ENCODE assay signal across 8 cellular contexts in genomic region chr11:76807206-76807875, GRCh38. TPM values are rescaled to one million over a fixed set of nuclear protein-coding genes. Genes with fewer than 3 reads are reported as not detected.
DNase-seq lines count a peak whose midpoint lies in the region; ATAC-seq and TF ChIP-seq lines count a peak whose summit lies in the region.

No MANE protein-coding gene starts in this region.

- CTCF ChIA-PET in IMR-90 (lab: Yijun Ruan, JAX) = interaction anchor here (0.6 to 3.5 kb wide), 2 partner anchors 112 to 284 kb away, joined by 3 to 25 read pairs; no protein-coding TSS in a partner anchor

- no peaks in the 10 kb centered on the region for H3K79me1 ChIP-seq in IMR-90 (ENCODE audit: low read depth in 1 of 2, low read length in 2 of 2)

- ATAC-seq in IMR-90 (ENCODE audit: low read depth) (peak; percentile 62), GM18505 (IDR thresholded peaks at IDR 0.05; ENCODE audit: unreplicated experiment) (no peak)

- H3K18ac ChIP-seq in IMR-90 (ENCODE audit: low read depth, low read length) = no peak overlapping the region

- dilution Hi-C loops in IMR-90 (cut with HindIII; ENCODE audit: low sequenced_read_pairs, unreplicated experiment) = no loop called here

- H2BK20ac ChIP-seq in IMR-90 (ENCODE audit: low read depth, low read length) = no peak overlapping the region

- no peaks in the 10 kb centered on the region for H3F3A ChIP-seq in neural cell (ENCODE audit: insufficient read depth, low read length, poor library complexity, severe bottlenecking)

- in situ Hi-C loops in IMR-90 (cut with MboI; ENCODE audit: low sequenced_read_pairs) = no loop called here

- TF ChIP-seq RAD21 in IMR-90 (IDR thresholded peaks at IDR 0.05; ENCODE audit: low read length) (peak; percentile 58), neural cell (conservative IDR thresholded peaks at IDR 0.05) (peak; percentile 18)

- no peak overlapping the region for H3K23ac ChIP-seq in IMR-90 (ENCODE audit: low read depth, low read length)

- intact Hi-C loops in IMR-90 (cut with micrococcal nuclease) = no loop called here

- H3K4ac ChIP-seq in IMR-90 (ENCODE audit: low read depth, low read length) = no peak overlapping the region

- H2AFZ ChIP-seq in IMR-90 (replicated peaks; ENCODE audit: low read length, poor library complexity) = peak overlapping the region; percentile 88
- no peak overlapping the region for H2AFZ ChIP-seq in neural cell (ENCODE audit: low read depth, low read length)

- peaks cover 19% of the 10 kb centered on the region for H3K9me1 ChIP-seq in IMR-90 (ENCODE audit: insufficient read depth, low read length)

- no peak overlapping the region for H2BK5ac ChIP-seq in IMR-90 (ENCODE audit: low read depth, low read length, poor library complexity, severe bottlenecking)

- H3K27ac ChIP-seq in IMR-90 (ENCODE audit: insufficient read depth, low read length) (no peak overlapping the region), neural cell (ENCODE audit: low read length) (no peak overlapping the region), suprapubic skin (peak overlapping the region; percentile 55)

- H3K4me1 ChIP-seq in IMR-90 (ENCODE audit: control insufficient read depth, insufficient read depth, low read length) (peaks cover 28% of the 10 kb centered on the region), suprapubic skin (peaks cover 57% of the 10 kb centered on the region)

- no TSS peak for BruUV-seq in IMR-90 (replicated peaks; lab: Mats Ljungman, UMichigan)

- H4K20me1 ChIP-seq in IMR-90 (ENCODE audit: insufficient read depth, low read length) (peaks cover 7% of the 10 kb centered on the region; the same call in 1 of the 2 replicates), neural cell (ENCODE audit: insufficient read depth) (no peaks in the 10 kb centered on the region)

- no peak overlapping the region for H2BK15ac ChIP-seq in IMR-90 (ENCODE audit: low read depth, low read length)

- H3K36me3 ChIP-seq in IMR-90 (ENCODE audit: control insufficient read depth, insufficient read depth, low read length) = no peaks in the 10 kb centered on the region
- H3K36me3 ChIP-seq in neural cell (ENCODE audit: insufficient read depth, low read length) = no peaks in the 10 kb centered on the region
- H3K36me3 ChIP-seq in suprapubic skin = no peaks in the 10 kb centered on the region

- TF ChIP-seq EP300 in neural cell (conservative IDR thresholded peaks at IDR 0.05; ENCODE audit: poor library complexity, severe bottlenecking) (no peak), suprapubic skin (IDR thresholded peaks at IDR 0.05) (no peak)

- H4K5ac ChIP-seq in IMR-90 (ENCODE audit: low read depth, low read length) = peak overlapping the region; percentile 56; the same call in 1 of the 2 replicates

- no peak overlapping the region for H3K9ac ChIP-seq in IMR-90 (ENCODE audit: low read depth, low read length)
- H3K9ac ChIP-seq in neural cell (ENCODE audit: low read length) = no peak overlapping the region

- no peaks in the 10 kb centered on the region for H3K9me3 ChIP-seq in IMR-90 (ENCODE audit: control insufficient read depth, insufficient read depth, low read length)
- no peaks in the 10 kb centered on the region for H3K9me3 ChIP-seq in neural cell (ENCODE audit: low read length)
- no peaks in the 10 kb centered on the region for H3K9me3 ChIP-seq in suprapubic skin

- TF ChIP-seq CTCF in IMR-90 (conservative IDR thresholded peaks at IDR 0.05; ENCODE audit: low read depth, low read length) = peak; percentile 64
- TF ChIP-seq CTCF in fibroblast of pulmonary artery (IDR thresholded peaks at IDR 0.05; ENCODE audit: low read length, missing control alignments) = peak; percentile 65
- TF ChIP-seq CTCF in neural cell (IDR thresholded peaks at IDR 0.05; ENCODE audit: poor library complexity, severe bottlenecking) = peak; percentile 61
- peak; percentile 71 to 77 for TF ChIP-seq CTCF in suprapubic skin (IDR thresholded peaks at IDR 0.05)

- DNase-seq in Daoy (ENCODE audit: low read depth) (peak; percentile 91), IMR-90 (peak; percentile 69), RPMI7951 (ENCODE audit: low read depth) (peak; percentile 99), fibroblast of pulmonary artery (ENCODE audit: low read depth) (peak; percentile 85), suprapubic skin (ENCODE audit: low spot score in 2 of 2) (peak; percentile 95 to 97)
- peak; percentile 85 to 86 for DNase-seq in activated T-cell treated with anti-CD3 and anti-CD28 coated beads, Interleukin-2, amount 50 U/mL, for 48 hours

- H3K14ac ChIP-seq in IMR-90 (replicated peaks; ENCODE audit: low read depth, low read length) = no peak overlapping the region

- POLR2A ChIA-PET in IMR-90 (lab: Charles Lee; ENCODE audit: unreplicated experiment) = no interaction called here

- no peak overlapping the region for H2BK120ac ChIP-seq in IMR-90 (ENCODE audit: low read depth, low read length)

- H2AK9ac ChIP-seq in IMR-90 (replicated peaks; ENCODE audit: low read depth, low read length, poor library complexity) = peak overlapping the region; percentile 71

- no peaks in the 10 kb centered on the region for H3K79me2 ChIP-seq in neural cell (replicated peaks; ENCODE audit: insufficient read depth, low read length)

- 5% methylated on average over 4 of the region's 19 CpGs; no CpG with 5 or more reads in 1 of the 2 experiments for WGBS in IMR-90 (ENCODE audit: extremely low coverage in 2 of 2, insufficient read length in 1 of 2), 2 experiments
- 5% methylated on average over 18 of the region's 19 CpGs for WGBS in suprapubic skin

- TF ChIP-seq POLR2A in IMR-90 (IDR thresholded peaks at IDR 0.05; ENCODE audit: low read depth, low read length) (no peak), suprapubic skin (IDR thresholded peaks at IDR 0.05) (no peak), GM18505 (IDR thresholded peaks at IDR 0.05; ENCODE audit: borderline replicate concordance, extremely low read depth, insufficient read depth, insufficient read length) (no peak)

- no peak overlapping the region for H3K56ac ChIP-seq in IMR-90 (ENCODE audit: extremely low read depth, insufficient read depth, low read length)

- no peaks in the 10 kb centered on the region; the same call in 1 of the 2 replicates for H3K27me3 ChIP-seq in IMR-90 (ENCODE audit: control insufficient read depth, insufficient read depth, low read length)
- H3K27me3 ChIP-seq in neural cell (ENCODE audit: insufficient read depth, low read depth, low read length) = no peaks in the 10 kb centered on the region
- no peaks in the 10 kb centered on the region for H3K27me3 ChIP-seq in suprapubic skin

- H4K8ac ChIP-seq in IMR-90 (ENCODE audit: low read depth in 2 of 2, low read length in 2 of 2) = peak overlapping the region in 1 of 2 experiments; percentile 52; a peak in 1 of 4 replicates

- H3K4me2 ChIP-seq in IMR-90 (ENCODE audit: low read depth, low read length) (peak overlapping the region; percentile 58; the same call in 1 of the 2 replicates), neural cell (ENCODE audit: low read length) (no peak overlapping the region)

- no peaks in the 10 kb centered on the region for H3K9me2 ChIP-seq in neural cell (ENCODE audit: insufficient read depth, low read length)

- H4K91ac ChIP-seq in IMR-90 (ENCODE audit: insufficient read depth, low read depth, low read length) = no peak overlapping the region

- H3K4me3 ChIP-seq in IMR-90 (ENCODE audit: insufficient read depth, low read depth, low read length) = no peak overlapping the region
- H3K4me3 ChIP-seq in fibroblast of pulmonary artery (replicated peaks; ENCODE audit: low read depth, low read length) = no peak overlapping the region
- no peak overlapping the region for H3K4me3 ChIP-seq in neural cell (ENCODE audit: low read length)
- no peak overlapping the region for H3K4me3 ChIP-seq in suprapubic skin

- H2AK5ac ChIP-seq in IMR-90 (ENCODE audit: low read depth, low read length) = peak overlapping the region; percentile 40; the same call in 1 of the 2 replicates

TF ChIP-seq in IMR-90, 13 proteins besides CTCF, POLR2A, EP300 and RAD21:
- TF ChIP-seq RCOR1 (IDR thresholded peaks at IDR 0.05; ENCODE audit: insufficient replicate concordance, low read length) (no peak), FOS (IDR thresholded peaks at IDR 0.05; ENCODE audit: low read depth, low read length) (no peak), CHD1 (IDR thresholded peaks at IDR 0.05; ENCODE audit: low read depth, low read length) (no peak), MAFK (IDR thresholded peaks at IDR 0.05; ENCODE audit: low read depth, low read length) (no peak), CEBPB (IDR thresholded peaks at IDR 0.05; ENCODE audit: low read depth, low read length) (no peak), SMC3 (IDR thresholded peaks at IDR 0.05; ENCODE audit: low read depth, low read length) (peak; percentile 59)

TF ChIP-seq in neural cell, 6 proteins besides CTCF, POLR2A, EP300 and RAD21:
- TF ChIP-seq POLR2AphosphoS5 (IDR thresholded peaks at IDR 0.05) = no peak
- TF ChIP-seq SMC3 (conservative IDR thresholded peaks at IDR 0.05; ENCODE audit: poor library complexity) = peak; percentile 59

RNA-seq across cellular contexts. Expression of gene TSKU, which starts 24.2 kb away (rescaled TPM):
- total RNA-seq in Daoy (2014; rRNA removed; shearing (Covaris generic)) = 25.1 and 26.3 TPM in 2 replicates
- 6.4 and 6.8 TPM in 2 replicates for total RNA-seq in IMR-90 (2012; rRNA removed)
- polyA plus RNA-seq in IMR-90 (2012; rRNA removed) = 26.6 and 28.7 TPM in 2 replicates
- 13.1 and 43.5 TPM in 2 replicates for polyA plus RNA-seq in IMR-90 (2012; cell fraction: cytosol; rRNA removed)
- 11.3 and 20.6 TPM in 2 replicates for polyA plus RNA-seq in IMR-90 (2012; cell fraction: nucleus; rRNA removed; ENCODE audit: low replicate concordance)
- 45.2 and 52.2 TPM in 2 replicates for total RNA-seq in RPMI7951 (2014; rRNA removed; shearing (Covaris generic))
- 3.5 and 6.5 TPM in 2 replicates for polyA plus RNA-seq in neural cell
- 10.8 and 11.2 TPM in 2 replicates for polyA minus RNA-seq in neural cell
- total RNA-seq in suprapubic skin = 100 to 1,000 TPM in 3 of 4 donors, 10 to 100 TPM in 1; 85.5 to 155 (median 128) TPM

RNA-seq across cellular contexts. Expression of gene ACER3, which starts 53.4 kb away (rescaled TPM):
- total RNA-seq in Daoy (2014; rRNA removed; shearing (Covaris generic)) = 8.3 and 10.8 TPM in 2 replicates
- 10.0 and 10.3 TPM in 2 replicates for total RNA-seq in IMR-90 (2012; rRNA removed)
- 3.3 and 3.5 TPM in 2 replicates for polyA plus RNA-seq in IMR-90 (2012; rRNA removed)
- 0.74 and 5.6 TPM in 2 replicates for polyA plus RNA-seq in IMR-90 (2012; cell fraction: cytosol; rRNA removed)
- 2.0 and 5.1 TPM in 2 replicates for polyA plus RNA-seq in IMR-90 (2012; cell fraction: nucleus; rRNA removed; ENCODE audit: low replicate concordance)
- 41.9 and 47.2 TPM in 2 replicates for total RNA-seq in RPMI7951 (2014; rRNA removed; shearing (Covaris generic))
- 14.9 and 17.0 TPM in 2 replicates for polyA plus RNA-seq in neural cell
- polyA minus RNA-seq in neural cell = 20.1 and 20.5 TPM in 2 replicates
- 10 to 100 TPM in 1 of 4 donors, 1 to 10 TPM in 3; 8.9 to 10.1 (median 9.5) TPM for total RNA-seq in suprapubic skin
